In genomic region chr1:3567405-3567804, GRCh38 we compare ENCODE assay signal across 27 cellular contexts.
"Had no signal": no experiment of that assay in that cellular context is flagged by ENCODE, and none has a peak within 500 bp of the region (broad histone marks: within the 10 kb centered on the region; RNA-seq: fewer than 3 reads in every experiment).

No MANE protein-coding gene starts in this region.

- H3K27ac ChIP-seq: stomach, suprapubic skin, testis, thoracic aorta, thyroid gland, tibial artery, tibial nerve, transverse colon, upper lobe of left lung, upper lobe of right lung, uterus, vagina had no signal

- H3K4me1 ChIP-seq: stomach, suprapubic skin, testis, transverse colon, upper lobe of right lung, uterus, vagina had no signal

- H3K36me3 ChIP-seq: stomach, suprapubic skin, thoracic aorta, thyroid gland, tibial artery, tibial nerve, transverse colon, upper lobe of left lung, upper lobe of right lung, uterus, vagina had no signal

- H3K27me3 ChIP-seq: testis, thyroid gland, tibial nerve, transverse colon, upper lobe of left lung, upper lobe of right lung, uterus, vagina had no signal

- ATAC-seq: stimulated activated effector memory CD8-positive, alpha-beta T cell treated with anti-CD3 and anti-CD28 coated beads, Interleukin-12 subunit alpha, Interleukin-12 subunit beta, amount 100 ng/mL, for 72 hours; stimulated activated memory B cell treated with anti-CD40 and anti-IgM and Interleukin-4, amounts not matched to agents 10 μg/mL and 1 μg/mL and 100 μg/mL, for 72 hours; stimulated activated naive B cell treated with anti-CD40 and anti-IgM and Interleukin-4, amounts not matched to agents 10 μg/mL and 1 μg/mL and 100 μg/mL, for 72 hours; stimulated activated naive CD8-positive, alpha-beta T cell treated with anti-CD3 and anti-CD28 coated beads, Interleukin-15, amount 100 ng/mL, for 72 hours; stimulated activated naive CD8-positive, alpha-beta T cell treated with anti-CD3 and anti-CD28 coated beads, Interleukin-15, Interleukin-2, amounts not matched to agents 100 U/mL and 50 U/mL, for 24 hours; upper lobe of right lung had no signal

- DNase-seq: stimulated activated CD4-positive, alpha-beta T cell treated with anti-CD3 and anti-CD28 coated beads, Interleukin-2, amount 100 ng/mL, for 48 hours; stimulated activated CD4-positive, alpha-beta T cell treated with anti-CD3 and anti-CD28 coated beads, Interleukin-4, amount 100 ng/mL, for 1 hour; stimulated activated CD4-positive, alpha-beta T cell treated with anti-CD3 and anti-CD28 coated beads, Interleukin-4, amount 100 ng/mL, for 24 hours; stimulated activated CD4-positive, alpha-beta T cell treated with anti-CD3 and anti-CD28 coated beads, Interleukin-4, amount 100 ng/mL, for 4 hours; stimulated activated CD8-positive, alpha-beta memory T cell treated with anti-CD3 and anti-CD28 coated beads, Interleukin-4, amount 100 ng/mL, for 48 hours; stimulated activated naive B cell treated with anti-CD40 and anti-IgM and Interleukin-4, amounts not matched to agents 10 μg/mL and 1 μg/mL and 100 μg/mL, for 72 hours; stimulated activated naive CD4-positive, alpha-beta T cell; stimulated activated naive CD4-positive, alpha-beta T cell treated with Interleukin-2 at 50 U/mL for 16 hours; stimulated activated naive CD8-positive, alpha-beta T cell treated with anti-CD3 and anti-CD28 coated beads, Interleukin-15, amount 100 ng/mL, for 72 hours; stimulated activated naive CD8-positive, alpha-beta T cell treated with anti-CD3 and anti-CD28 coated beads, Interleukin-15, Interleukin-2, amounts not matched to agents 100 U/mL and 50 U/mL, for 24 hours; stomach; substantia nigra; testis; thyroid gland; tibial artery; transverse colon; trophoblast cell; upper lobe of right lung; uterus had no signal

- H3K9me3 ChIP-seq: stomach, suprapubic skin, testis, thoracic aorta, thyroid gland, tibial artery, tibial nerve, transverse colon, upper lobe of left lung, upper lobe of right lung, uterus, vagina had no signal

- FAIRE-seq: urothelium cell line had no signal

- H3K4me3 ChIP-seq: stomach, suprapubic skin, testis, thoracic aorta, thyroid gland, tibial artery, tibial nerve, transverse colon, upper lobe of left lung, upper lobe of right lung, uterus, vagina had no signal
